In genomic region chr6:35674594-35674993, GRCh38 we compare ENCODE assay signal across 19 cellular contexts. TPM values are rescaled to one million over a fixed set of nuclear protein-coding genes. Genes with fewer than 3 reads are reported as not detected.
A peak's percentile ranks its signal among the peaks of the same experiment; 100 is the strongest.
DNase-seq lines count a peak whose midpoint lies in the region; ATAC-seq and TF ChIP-seq lines count a peak whose summit lies in the region.
"Had no signal": no experiment of that assay in that cellular context is flagged by ENCODE, and none has a peak within 500 bp of the region (broad histone marks: within the 10 kb centered on the region; RNA-seq: fewer than 3 reads in every experiment).

No MANE protein-coding gene starts in this region.

- no peak for TF ChIP-seq POLR2A in adrenal gland (IDR thresholded peaks at IDR 0.05)

- no peak for ATAC-seq in activated CD4-positive, alpha-beta T cell treated with anti-CD3 and anti-CD28 coated beads for 36 hours
- no peak for ATAC-seq in activated T-helper 17 cell treated with anti-CD3 and anti-CD28 coated beads, Interleukin-2, amount 50 U/mL, for 72 hours (replicated peaks)
- ATAC-seq in memory B cell (ENCODE audit: low read depth) (no peak), omental fat pad (ENCODE audit: low FRiP score) (no peak), HG03135 (IDR thresholded peaks at IDR 0.05; ENCODE audit: unreplicated experiment) (no peak)
- ATAC-seq: stimulated activated naive CD8-positive, alpha-beta T cell treated with anti-CD3 and anti-CD28 coated beads, Interleukin-15, amount 100 ng/mL, for 72 hours had no signal

- peaks cover 71% of the 10 kb centered on the region for H3K4me1 Mint-ChIP-seq in activated CD4-positive, alpha-beta T cell treated with anti-CD3 and anti-CD28 coated beads for 36 hours
- H3K4me1 Mint-ChIP-seq in CD8-positive, alpha-beta memory T cell: peaks cover 68 to 91% (median 90%) of the 10 kb centered on the region in 3 donors
- H3K4me1 Mint-ChIP-seq in activated T-helper 17 cell treated with anti-CD3 and anti-CD28 coated beads, Interleukin-2, amount 50 U/mL, for 72 hours: peaks cover 37% of the 10 kb centered on the region
- H3K4me1 Mint-ChIP-seq in memory B cell: peaks cover 13% of the 10 kb centered on the region

- no peaks in the 10 kb centered on the region for H3K27me3 ChIP-seq in CD8-positive, alpha-beta memory T cell (ENCODE audit: insufficient read depth, low read length, poor library complexity, severe bottlenecking)
- H3K27me3 ChIP-seq in adrenal gland: no peaks in the 10 kb centered on the region
- H3K27me3 ChIP-seq: upper lobe of left lung had no signal

- H3K27me3 Mint-ChIP-seq in activated CD4-positive, alpha-beta T cell treated with anti-CD3 and anti-CD28 coated beads for 36 hours: no peaks in the 10 kb centered on the region
- no peaks in the 10 kb centered on the region for H3K27me3 Mint-ChIP-seq in CD8-positive, alpha-beta memory T cell
- no peaks in the 10 kb centered on the region for H3K27me3 Mint-ChIP-seq in activated T-helper 17 cell treated with anti-CD3 and anti-CD28 coated beads, Interleukin-2, amount 50 U/mL, for 72 hours
- no peaks in the 10 kb centered on the region for H3K27me3 Mint-ChIP-seq in memory B cell
- H3K27me3 Mint-ChIP-seq: stimulated activated naive CD8-positive, alpha-beta T cell treated with anti-CD3 and anti-CD28 coated beads, Interleukin-15, amount 100 ng/mL, for 72 hours had no signal

- H3K36me3 Mint-ChIP-seq in activated CD4-positive, alpha-beta T cell treated with anti-CD3 and anti-CD28 coated beads for 36 hours (ENCODE audit: low read depth): peaks cover 32% of the 10 kb centered on the region
- H3K36me3 Mint-ChIP-seq in CD8-positive, alpha-beta memory T cell: peaks cover 7 to 22% (median 10%) of the 10 kb centered on the region in 3 donors
- H3K36me3 Mint-ChIP-seq in activated T-helper 17 cell treated with anti-CD3 and anti-CD28 coated beads, Interleukin-2, amount 50 U/mL, for 72 hours (ENCODE audit: low read depth): peaks cover 20% of the 10 kb centered on the region
- H3K36me3 Mint-ChIP-seq in memory B cell: peaks cover 4% of the 10 kb centered on the region

- H3K27ac Mint-ChIP-seq in activated CD4-positive, alpha-beta T cell treated with anti-CD3 and anti-CD28 coated beads for 36 hours: peak overlapping the region; percentile 89
- H3K27ac Mint-ChIP-seq in CD8-positive, alpha-beta memory T cell: peak overlapping the region in 7 of 8 donors; percentile 4 to 90 (median 67)
- peak overlapping the region; percentile 92 for H3K27ac Mint-ChIP-seq in activated T-helper 17 cell treated with anti-CD3 and anti-CD28 coated beads, Interleukin-2, amount 50 U/mL, for 72 hours
- H3K27ac Mint-ChIP-seq in memory B cell: peak overlapping the region; percentile 11

- intact Hi-C loops in activated CD4-positive, alpha-beta T cell treated with anti-CD3 and anti-CD28 coated beads for 36 hours (cut with DNase I, micrococcal nuclease): no loop called here
- intact Hi-C loops in adrenal gland (cut with DNase I): no loop called here

- H3K9me3 Mint-ChIP-seq in activated CD4-positive, alpha-beta T cell treated with anti-CD3 and anti-CD28 coated beads for 36 hours (ENCODE audit: low read depth): peaks cover 2% of the 10 kb centered on the region
- no peaks in the 10 kb centered on the region for H3K9me3 Mint-ChIP-seq in CD8-positive, alpha-beta memory T cell
- no peaks in the 10 kb centered on the region for H3K9me3 Mint-ChIP-seq in activated T-helper 17 cell treated with anti-CD3 and anti-CD28 coated beads, Interleukin-2, amount 50 U/mL, for 72 hours
- H3K9me3 Mint-ChIP-seq in memory B cell: no peaks in the 10 kb centered on the region
- H3K9me3 Mint-ChIP-seq: stimulated activated naive CD8-positive, alpha-beta T cell treated with anti-CD3 and anti-CD28 coated beads, Interleukin-15, amount 100 ng/mL, for 72 hours had no signal

- no peak overlapping the region for H3K4me3 ChIP-seq in CD8-positive, alpha-beta memory T cell (ENCODE audit: low read length)
- H3K4me3 ChIP-seq in adrenal gland: no peak overlapping the region
- H3K4me3 ChIP-seq: upper lobe of left lung had no signal

- TF ChIP-seq CTCF in adrenal gland (IDR thresholded peaks at IDR 0.05): no peak
- no peak for TF ChIP-seq CTCF in omental fat pad (IDR thresholded peaks at IDR 0.05)

- H3K4me3 Mint-ChIP-seq in activated CD4-positive, alpha-beta T cell treated with anti-CD3 and anti-CD28 coated beads for 36 hours: no peak overlapping the region
- H3K4me3 Mint-ChIP-seq in CD8-positive, alpha-beta memory T cell: peak overlapping the region in 1 of 7 donors; percentile 36
- peak overlapping the region; percentile 71 for H3K4me3 Mint-ChIP-seq in activated T-helper 17 cell treated with anti-CD3 and anti-CD28 coated beads, Interleukin-2, amount 50 U/mL, for 72 hours
- H3K4me3 Mint-ChIP-seq in memory B cell: no peak overlapping the region

- H3K4me1 ChIP-seq in CD8-positive, alpha-beta memory T cell (ENCODE audit: insufficient read depth, low read length): peaks cover 77% of the 10 kb centered on the region
- peaks cover 18 to 84% of the 10 kb centered on the region in 2 donors for H3K4me1 ChIP-seq in adrenal gland (replicated peaks in 1 of 2)

- WGBS in adrenal gland, 4 donors: 83 to 93% (median 88%) methylated on average over 3 of the region's 3 CpGs

- CTCF ChIA-PET in activated CD4-positive, alpha-beta T cell treated with anti-CD3 and anti-CD28 coated beads for 36 hours (lab: Charles Lee): interaction anchor here (0.8 to 1.7 kb wide), 5 partner anchors 29 to 97 kb away, joined by 3 to 14 read pairs (median 4); partner anchors contain the start of gene ARMC12
- CTCF ChIA-PET in CD8-positive, alpha-beta memory T cell (lab: Charles Lee): interaction anchor here (1.3 to 2.4 kb wide), 3 partner anchors 50 to 62 kb away, joined by 4 to 10 read pairs (median 6); partner anchors contain the start of gene ARMC12

- no peaks in the 10 kb centered on the region for H3K36me3 ChIP-seq in CD8-positive, alpha-beta memory T cell (ENCODE audit: insufficient read depth, low read length)
- no peaks in the 10 kb centered on the region for H3K36me3 ChIP-seq in adrenal gland (replicated peaks in 1 of 2)

- no peak for DNase-seq in activated CD4-positive, alpha-beta T cell treated with anti-CD3 and anti-CD28 coated beads for 36 hours
- no peak for DNase-seq in activated CD4-positive, alpha-beta T cell treated with anti-CD3 and anti-CD28 coated beads, Interleukin-2, amount 50 U/mL, for 4 hours
- DNase-seq in CD8-positive, alpha-beta memory T cell: no peak
- DNase-seq in memory B cell (ENCODE audit: low spot score in 2 of 2) (no peak), adrenal gland (no peak), omental fat pad (ENCODE audit: low spot score) (no peak)
- DNase-seq: cerebellar nuclear complex; EL; foreskin fibroblast; kidney glomerular epithelial cell; NCI-H1417 treated with DMSO at 0.1 percent for 48 hours; NCI-H345; stimulated activated CD4-positive, alpha-beta T cell treated with anti-CD3 and anti-CD28 coated beads, Interleukin-15, amount 100 ng/mL, for 24 hours; stimulated activated naive CD8-positive, alpha-beta T cell treated with anti-CD3 and anti-CD28 coated beads, Interleukin-15, amount 100 ng/mL, for 72 hours; T-helper 9 cell; upper lobe of left lung had no signal

- H3K27ac ChIP-seq in CD8-positive, alpha-beta memory T cell (ENCODE audit: low read depth, low read length): no peak overlapping the region
- peak overlapping the region in 1 of 5 donors; percentile 42 for H3K27ac ChIP-seq in adrenal gland
- H3K27ac ChIP-seq: KMS-11, upper lobe of left lung had no signal

- no peaks in the 10 kb centered on the region for H3K9me3 ChIP-seq in CD8-positive, alpha-beta memory T cell (ENCODE audit: low read length)
- no peaks in the 10 kb centered on the region for H3K9me3 ChIP-seq in adrenal gland (replicated peaks in 1 of 3)
- H3K9me3 ChIP-seq: upper lobe of left lung had no signal

- POLR2A ChIA-PET in activated CD4-positive, alpha-beta T cell treated with anti-CD3 and anti-CD28 coated beads for 36 hours (lab: Charles Lee): interaction anchor here (1.1 kb wide), 1 partner anchor 12 kb away, joined by 3 read pairs; no protein-coding TSS in a partner anchor
- POLR2A ChIA-PET in CD8-positive, alpha-beta memory T cell (lab: Charles Lee): no interaction called here

RNA-seq across cellular contexts. Expression of gene FKBP5, which starts 14.1 kb away (rescaled TPM):
- total RNA-seq in activated CD4-positive, alpha-beta T cell treated with anti-CD3 and anti-CD28 coated beads for 36 hours: 100 to 1,000 TPM; 140 to 141 TPM
- 10 to 100 TPM; 55.7 to 58.8 TPM for total RNA-seq in CD8-positive, alpha-beta memory T cell
- polyA plus RNA-seq in CD8-positive, alpha-beta memory T cell: 192 TPM
- total RNA-seq in activated T-helper 17 cell treated with anti-CD3 and anti-CD28 coated beads, Interleukin-2, amount 50 U/mL, for 72 hours: 100 to 1,000 TPM in 1 of 2 donors, 10 to 100 TPM in 1; 39.9 to 101 TPM
- total RNA-seq in adrenal gland (100 to 1,000 TPM in 7 of 8 donors, 10 to 100 TPM in 1; 79.8 to 234 (median 121) TPM), omental fat pad (100 to 1,000 TPM; 257 to 722 (median 366) TPM)
- 100 to 1,000 TPM in 1 of 3 donors, 10 to 100 TPM in 2; 23.8 to 163 (median 65.7) TPM for polyA plus RNA-seq in adrenal gland

Comparison
In these comparisons a context has a peak if more than half of its experiments do, and no peak if none do; other contexts are left out.
1. H3K27ac Mint-ChIP-seq: peak in every context shown above with its lines; median percentile 92 in activated T-helper 17 cell treated with anti-CD3 and anti-CD28 coated beads, Interleukin-2, amount 50 U/mL, for 72 hours; 89 in activated CD4-positive, alpha-beta T cell treated with anti-CD3 and anti-CD28 coated beads for 36 hours; 67 in CD8-positive, alpha-beta memory T cell; 11 in memory B cell.